ENCODE assay signal across 13 cellular contexts in genomic region chr3:52091566-52092290, GRCh38. TPM values are rescaled to one million over a fixed set of nuclear protein-coding genes. Genes with fewer than 3 reads are reported as not detected.
DNase-seq lines count a peak whose midpoint lies in the region; ATAC-seq and TF ChIP-seq lines count a peak whose summit lies in the region.
"Had no signal": no experiment of that assay in that cellular context is flagged by ENCODE, and none has a peak within 500 bp of the region (broad histone marks: within the 10 kb centered on the region; RNA-seq: fewer than 3 reads in every experiment).

No MANE protein-coding gene starts in this region.

- H3K27me3 Mint-ChIP-seq in chondrocyte (ENCODE audit: low read depth) = no peaks in the 10 kb centered on the region
- H3K27me3 Mint-ChIP-seq: activated B cell treated with CpG ODN at 0.5 μM for 24 hours had no signal

- H3K27ac Mint-ChIP-seq in chondrocyte (ENCODE audit: unreplicated experiment) = peak overlapping the region; percentile 93
- H3K27ac Mint-ChIP-seq: activated B cell treated with CpG ODN at 0.5 μM for 24 hours had no signal

- DNase-seq in chondrocyte (ENCODE audit: low spot score) (peak; percentile 34), kidney tubule cell (ENCODE audit: low spot score) (peak; percentile 83), substantia nigra (lab: John Stamatoyannopoulos, UW) (peak in 32 of 49 donors; percentile 16 to 66 (median 44)), AML-193 (lab: John Stamatoyannopoulos, UW) (no peak), CD1c-positive myeloid dendritic cell (ENCODE audit: extremely low spot score) (no peak)
- DNase-seq in stimulated activated CD4-positive, alpha-beta T cell treated with anti-CD3 and anti-CD28 coated beads, Interleukin-1b, Interleukin-23, amount 100 ng/mL, for 48 hours = no peak
- DNase-seq: activated B cell treated with CpG ODN at 0.5 μM for 24 hours; activated effector memory CD4-positive, alpha-beta T cell treated with anti-CD3 and anti-CD28 coated beads, Interleukin-2, amount 50 U/mL, for 16 hours; PC-3; stimulated activated naive CD8-positive, alpha-beta T cell treated with anti-CD3 and anti-CD28 coated beads, Interleukin-15, Interleukin-2, amounts not matched to agents 100 U/mL and 50 U/mL, for 24 hours had no signal

- no peaks in the 10 kb centered on the region for H3K9me3 Mint-ChIP-seq in chondrocyte (ENCODE audit: low read depth)
- H3K9me3 Mint-ChIP-seq: activated B cell treated with CpG ODN at 0.5 μM for 24 hours had no signal

- no peaks in the 10 kb centered on the region for H3K36me3 Mint-ChIP-seq in chondrocyte (ENCODE audit: low read depth)

- no peaks in the 10 kb centered on the region for H3K4me1 ChIP-seq in HUES48 (ENCODE audit: control insufficient read depth, insufficient read depth, low read length)

- TF ChIP-seq CTCF in chondrocyte (IDR thresholded peaks at IDR 0.05) = no peak

- H3K9me3 ChIP-seq in HUES48 (ENCODE audit: control insufficient read depth, insufficient read depth, low read length) = no peaks in the 10 kb centered on the region

- H3K4me3 Mint-ChIP-seq in chondrocyte (ENCODE audit: unreplicated experiment) = no peak overlapping the region
- H3K4me3 Mint-ChIP-seq: activated B cell treated with CpG ODN at 0.5 μM for 24 hours had no signal

- H3K4me1 Mint-ChIP-seq in chondrocyte (ENCODE audit: low read depth) = peaks cover 64% of the 10 kb centered on the region

- ATAC-seq in GM18861 (IDR thresholded peaks at IDR 0.05; ENCODE audit: unreplicated experiment) = no peak
- ATAC-seq: PC-3; stimulated activated naive CD8-positive, alpha-beta T cell treated with anti-CD3 and anti-CD28 coated beads, Interleukin-15, Interleukin-2, amounts not matched to agents 100 U/mL and 50 U/mL, for 24 hours had no signal

- no peak overlapping the region for H3K4me3 ChIP-seq in HUES48 (ENCODE audit: low read depth, low read length)
- H3K4me3 ChIP-seq: skin epidermis had no signal

- peak overlapping the region; percentile 43 for H3K27ac ChIP-seq in HUES48 (ENCODE audit: low read depth, low read length)
- peak overlapping the region; percentile 80 for H3K27ac ChIP-seq in substantia nigra (ENCODE audit: low read depth, low read length, poor library complexity, severe bottlenecking)

- no peak overlapping the region for H3K9ac ChIP-seq in HUES48 (ENCODE audit: low read depth, low read length)

- no peaks in the 10 kb centered on the region for H3K27me3 ChIP-seq in HUES48 (ENCODE audit: control insufficient read depth, insufficient read depth, low read length)

- peaks cover 35% of the 10 kb centered on the region for H3K36me3 ChIP-seq in HUES48 (ENCODE audit: control insufficient read depth, insufficient read depth, low read length)

RNA-seq across cellular contexts. Expression of gene DUSP7, which starts 35.4 kb away (rescaled TPM):
- total RNA-seq in chondrocyte = 32.5 to 33.6 TPM (median 33.3 TPM) in 3 replicates

Comparison
In these comparisons a context has a peak if more than half of its experiments do, and no peak if none do; other contexts are left out.
1. DNase-seq: peak in chondrocyte (single experiment), kidney tubule cell (single experiment) and substantia nigra (32 of 49); none in AML-193 (0 of 2), stimulated activated CD4-positive, alpha-beta T cell treated with anti-CD3 and anti-CD28 coated beads, Interleukin-1b, Interleukin-23, amount 100 ng/mL, for 48 hours (single experiment) and CD1c-positive myeloid dendritic cell (single experiment).